8 cellular contexts compared by ENCODE assay signal in genomic region chr2:44167908-44168683, GRCh38. TPM values are rescaled to one million over a fixed set of nuclear protein-coding genes. Genes with fewer than 3 reads are reported as not detected.
A peak's percentile ranks its signal among the peaks of the same experiment; 100 is the strongest.
DNase-seq lines count a peak whose midpoint lies in the region; ATAC-seq, FAIRE-seq and TF ChIP-seq lines count a peak whose summit lies in the region.

No MANE protein-coding gene starts in this region.

- peaks cover 2 to 12% (median 6%) of the 10 kb centered on the region in 3 donors for H3K36me3 Mint-ChIP-seq in naive thymus-derived CD8-positive, alpha-beta T cell
- peaks cover 4 to 13% of the 10 kb centered on the region in 2 donors for H3K36me3 Mint-ChIP-seq in stimulated activated naive B cell treated with anti-CD40 and anti-IgM and Interleukin-4, amounts not matched to agents 10 μg/mL and 1 μg/mL and 100 μg/mL, for 72 hours

- TF ChIP-seq CTCF in RWPE2 (IDR thresholded peaks at IDR 0.05; ENCODE audit: poor library complexity, severe bottlenecking) = no peak

- H3K9me3 Mint-ChIP-seq in naive thymus-derived CD8-positive, alpha-beta T cell = peaks cover 0 to 4% (median 0%) of the 10 kb centered on the region in 9 donors
- no peaks in the 10 kb centered on the region for H3K9me3 Mint-ChIP-seq in stimulated activated naive B cell treated with anti-CD40 and anti-IgM and Interleukin-4, amounts not matched to agents 10 μg/mL and 1 μg/mL and 100 μg/mL, for 72 hours

- H3K36me3 ChIP-seq in RWPE2 (ENCODE audit: low read depth) = no peaks in the 10 kb centered on the region

- peak; percentile 84 for ATAC-seq in RWPE2 (ENCODE audit: low read depth)
- ATAC-seq in naive thymus-derived CD8-positive, alpha-beta T cell = peak; percentile 78 to 81
- ATAC-seq in stimulated activated naive B cell treated with anti-CD40 and anti-IgM and Interleukin-4, amounts not matched to agents 10 μg/mL and 1 μg/mL and 100 μg/mL, for 72 hours (replicated peaks) = peak; percentile 80 to 85

- H3K9me3 ChIP-seq in RWPE2 (ENCODE audit: severe bottlenecking) = no peaks in the 10 kb centered on the region

- peak; percentile 21; the same call in 1 of the 2 replicates for TF ChIP-seq POLR2A in H54 (IDR thresholded peaks at IDR 0.05; ENCODE audit: low read depth, low read length)

- no peaks in the 10 kb centered on the region for H3K27me3 Mint-ChIP-seq in naive thymus-derived CD8-positive, alpha-beta T cell
- H3K27me3 Mint-ChIP-seq in stimulated activated naive B cell treated with anti-CD40 and anti-IgM and Interleukin-4, amounts not matched to agents 10 μg/mL and 1 μg/mL and 100 μg/mL, for 72 hours = no peaks in the 10 kb centered on the region

- peak overlapping the region; percentile 42 for H3K4me3 ChIP-seq in RWPE2 (ENCODE audit: severe bottlenecking)

- peaks cover 13% of the 10 kb centered on the region for H3K4me1 ChIP-seq in RWPE2 (ENCODE audit: insufficient read depth, poor library complexity, severe bottlenecking)

- H3K27ac ChIP-seq in RWPE2 (ENCODE audit: poor library complexity, severe bottlenecking) = peak overlapping the region; percentile 70

- DNase-seq in EL (peak; percentile 100), H54 (ENCODE audit: insufficient read length, low spot score) (peak; percentile 97), LoVo (ENCODE audit: low spot score) (peak; percentile 99), RWPE2 (ENCODE audit: low spot score) (peak; percentile 99), fibroblast of peridontal ligament (ENCODE audit: extremely low read depth) (peak; percentile 100)
- peak; percentile 93 for DNase-seq in activated effector memory CD4-positive, alpha-beta T cell treated with Interleukin-2 at 50 U/mL for 16 hours
- peak; percentile 85 to 100 (median 98) for DNase-seq in naive thymus-derived CD8-positive, alpha-beta T cell
- peak; percentile 99 for DNase-seq in stimulated activated naive B cell treated with anti-CD40 and anti-IgM and Interleukin-4, amounts not matched to agents 10 μg/mL and 1 μg/mL and 100 μg/mL, for 72 hours

- H3K27me3 ChIP-seq in RWPE2 (ENCODE audit: insufficient read depth, poor library complexity, severe bottlenecking) = no peaks in the 10 kb centered on the region

- peak overlapping the region; percentile 98 to 100 (median 100) for H3K27ac Mint-ChIP-seq in naive thymus-derived CD8-positive, alpha-beta T cell
- peak overlapping the region; percentile 94 for H3K27ac Mint-ChIP-seq in stimulated activated naive B cell treated with anti-CD40 and anti-IgM and Interleukin-4, amounts not matched to agents 10 μg/mL and 1 μg/mL and 100 μg/mL, for 72 hours

- peaks cover 13 to 42% (median 36%) of the 10 kb centered on the region in 4 donors for H3K4me1 Mint-ChIP-seq in naive thymus-derived CD8-positive, alpha-beta T cell
- H3K4me1 Mint-ChIP-seq in stimulated activated naive B cell treated with anti-CD40 and anti-IgM and Interleukin-4, amounts not matched to agents 10 μg/mL and 1 μg/mL and 100 μg/mL, for 72 hours = peaks cover 16 to 25% of the 10 kb centered on the region in 2 donors

- FAIRE-seq in H54 (lab: Jason Lieb, UNC) = peak; percentile 95

- POLR2A ChIA-PET in naive thymus-derived CD8-positive, alpha-beta T cell (lab: Charles Lee) = interaction anchor here (0.8 to 3.5 kb wide), 18 partner anchors 9 to 1357 kb away, joined by 3 to 50 read pairs (median 4); partner anchors contain the start of genes CAMKMT, PREPL and THADA

- peak overlapping the region; percentile 88 to 100 (median 98) for H3K4me3 Mint-ChIP-seq in naive thymus-derived CD8-positive, alpha-beta T cell
- peak overlapping the region; percentile 90 to 100 for H3K4me3 Mint-ChIP-seq in stimulated activated naive B cell treated with anti-CD40 and anti-IgM and Interleukin-4, amounts not matched to agents 10 μg/mL and 1 μg/mL and 100 μg/mL, for 72 hours

RNA-seq across cellular contexts. Expression of gene PPM1B, which starts 0.6 kb away (rescaled TPM):
- total RNA-seq in naive thymus-derived CD8-positive, alpha-beta T cell = 10 to 100 TPM; 76.7 to 88.0 TPM
- polyA plus RNA-seq in naive thymus-derived CD8-positive, alpha-beta T cell = 10 to 100 TPM; 43.3 to 54.5 (median 51.2) TPM

Comparison
In these comparisons a context has a peak if more than half of its experiments do, and no peak if none do; other contexts are left out.
1. Peak in every context shown above with its lines: DNase-seq, ATAC-seq, H3K4me3 ChIP-seq and H3K27ac ChIP-seq.